1 cellular context compared by ENCODE assay signal in genomic region chr12:120639771-120640721, GRCh38.
A peak's percentile ranks its signal among the peaks of the same experiment; 100 is the strongest.
TF ChIP-seq lines count a peak whose summit lies in the region.

Gene CABP1, plus strand, starts transcription at chr12:120640626. Its CDS starts 60 bp downstream, at chr12:120640686.

TF ChIP-seq in GM23338, 12 proteins besides CTCF, POLR2A, EP300 and RAD21 (continued from another document):
- TF ChIP-seq ZNF462 (CRISPR knock-in tag; IDR thresholded peaks at IDR 0.05) (no peak), ETS1 (IDR thresholded peaks at IDR 0.05) (no peak), ZNF114 (CRISPR knock-in tag; IDR thresholded peaks at IDR 0.05) (no peak), REST (IDR thresholded peaks at IDR 0.05; ENCODE audit: unreplicated experiment) (peak; percentile 25)
